In genomic region chrX:7779644-7780043, GRCh38 we compare ENCODE assay signal across 7 cellular contexts.
"Had no signal": no experiment of that assay in that cellular context is flagged by ENCODE, and none has a peak within 500 bp of the region (broad histone marks: within the 10 kb centered on the region; RNA-seq: fewer than 3 reads in every experiment).

No MANE protein-coding gene starts in this region.

- H3K36me3 ChIP-seq: HAP-1 had no signal

- H3K9me3 ChIP-seq: HAP-1 had no signal

- H3K4me3 ChIP-seq: GM23248, HAP-1 had no signal

- H3K9ac ChIP-seq: GM23248 had no signal

- H3K4me1 ChIP-seq: HAP-1 had no signal

- H3K27ac ChIP-seq: GM23248 had no signal

- ATAC-seq: HCT116 had no signal

- DNase-seq: GM23248, GOT3, H7, HFFc6, KBM-7 had no signal
